In genomic region chrX:12974217-12974796, GRCh38 we compare ENCODE assay signal across 1 cellular context.
TF ChIP-seq lines count a peak whose summit lies in the region.

No MANE protein-coding gene starts in this region.

TF ChIP-seq in K562, 482 proteins besides CTCF, POLR2A, EP300 and RAD21 (continued from another document):
- no peak for TF ChIP-seq DLX4 (CRISPR knock-in tag; IDR thresholded peaks at IDR 0.05)
- peak; percentile 72 for TF ChIP-seq NFE2 (IDR thresholded peaks at IDR 0.05; ENCODE audit: low read depth)
- TF ChIP-seq FOSL1 (tag; conservative IDR thresholded peaks at IDR 0.05): peak; percentile 75
- TF ChIP-seq HMGN3 (IDR thresholded peaks at IDR 0.05; ENCODE audit: borderline replicate concordance, extremely low read depth, insufficient read length, low read depth, low read length): no peak
